29 cellular contexts compared by ENCODE assay signal in genomic region chr2:194385376-194385775, GRCh38.
"Had no signal": no experiment of that assay in that cellular context is flagged by ENCODE, and none has a peak within 500 bp of the region (broad histone marks: within the 10 kb centered on the region; RNA-seq: fewer than 3 reads in every experiment).

No MANE protein-coding gene starts in this region.

- DNase-seq: activated CD4-positive, alpha-beta memory T cell treated with anti-CD3 and anti-CD28 coated beads, Interleukin-2, amount 10 ng/mL, durations not matched to agents 7 days and 5 days; activated CD4-positive, alpha-beta T cell treated with anti-CD3 and anti-CD28 coated beads for 1 hour; activated CD4-positive, alpha-beta T cell treated with anti-CD3 and anti-CD28 coated beads for 48 hours; activated CD4-positive, CD25-positive, alpha-beta regulatory T cell; activated CD8-positive, alpha-beta memory T cell treated with anti-CD3 and anti-CD28 coated beads for 24 hours; activated CD8-positive, alpha-beta memory T cell treated with anti-CD3 and anti-CD28 coated beads, Interleukin-2, amount 10 ng/mL, durations not matched to agents 7 days and 5 days; activated CD8-positive, alpha-beta memory T cell treated with anti-CD3 and anti-CD28 coated beads, Interleukin-2, amount 50 U/mL, for 48 hours; activated effector memory CD4-positive, alpha-beta T cell treated with Interleukin-2 at 50 U/mL for 16 hours; activated naive CD4-positive, alpha-beta T cell treated with anti-CD3 and anti-CD28 coated beads, Interleukin-2, amount 10 ng/mL, durations not matched to agents 7 days and 5 days; activated naive CD8-positive, alpha-beta T cell treated with anti-CD3 and anti-CD28 coated beads, Interleukin-2, amount 50 U/mL, for 24 hours; activated T-cell treated with anti-CD3 and anti-CD28 coated beads, Interleukin-2, amount 50 U/mL, for 48 hours; anterior cingulate cortex; Kasumi-1; KG1; MG63; NCI-H1048; NCI-H1417; NCI-H146; NCI-H187; NCI-H2029 treated with DMSO at 0.1 percent for 48 hours; NCI-H2107; NCI-H226; NCI-H510A; NCI-H526; OCI-M1; SHP77; SJCRH30; T1000; WERI-Rb-1 had no signal

- ATAC-seq: activated CD8-positive, alpha-beta memory T cell treated with anti-CD3 and anti-CD28 coated beads, Interleukin-2, amount 10 ng/mL, durations not matched to agents 7 days and 5 days; activated naive CD8-positive, alpha-beta T cell treated with anti-CD3 and anti-CD28 coated beads, Interleukin-2, amount 50 U/mL, for 24 hours had no signal
